ENCODE assay signal across 8 cellular contexts in genomic region chr12:38138225-38139221, GRCh38.
DNase-seq lines count a peak whose midpoint lies in the region; ATAC-seq and TF ChIP-seq lines count a peak whose summit lies in the region.

No MANE protein-coding gene starts in this region.

- H3K27me3 ChIP-seq in dorsolateral prefrontal cortex = peaks cover 0 to 18% (median 0%) of the 10 kb centered on the region in 45 donors
- H3K27me3 ChIP-seq in lower lobe of right lung (ENCODE audit: low read depth) = no peaks in the 10 kb centered on the region

- no peaks in the 10 kb centered on the region for H3K9me3 ChIP-seq in lower lobe of right lung

- H3K4me3 ChIP-seq in dorsolateral prefrontal cortex = peak overlapping the region; percentile 16 to 77 (median 55)
- H3K4me3 ChIP-seq in lower lobe of right lung = peak overlapping the region; percentile 52

- POLR2A ChIA-PET in activated CD4-positive, alpha-beta T cell treated with anti-CD3 and anti-CD28 coated beads, Interleukin-2, amount 10 ng/mL, durations not matched to agents 7 days and 5 days (lab: Charles Lee) = no interaction called here

- intact Hi-C loops in dorsolateral prefrontal cortex (cut with DNase I) (loop anchor here (2.0 to 10.0 kb wide), 4 partner anchors 178 to 1136 kb away; partner anchors contain the start of gene ALG10B (in 1 of the 2)), lower lobe of right lung (cut with DNase I) (no loop called here)

- H3K36me3 Mint-ChIP-seq in activated CD4-positive, alpha-beta T cell treated with anti-CD3 and anti-CD28 coated beads, Interleukin-2, amount 10 ng/mL, durations not matched to agents 7 days and 5 days (ENCODE audit: low read depth) = no peaks in the 10 kb centered on the region

- H3K4me1 ChIP-seq in lower lobe of right lung = peaks cover 12% of the 10 kb centered on the region

- TF ChIP-seq CTCF in dorsolateral prefrontal cortex (IDR thresholded peaks at IDR 0.05 in 54 of 56, conservative IDR thresholded peaks at IDR 0.05 in 2 of 56; ENCODE audit: low read depth in 1 of 56, partially characterized antibody in 56 of 56) (peak; percentile 92 to 100 (median 98)), lower lobe of right lung (IDR thresholded peaks at IDR 0.05) (peak; percentile 97)

- peaks cover 4% of the 10 kb centered on the region for H3K27me3 Mint-ChIP-seq in activated CD4-positive, alpha-beta T cell treated with anti-CD3 and anti-CD28 coated beads, Interleukin-2, amount 10 ng/mL, durations not matched to agents 7 days and 5 days

- no peaks in the 10 kb centered on the region for H3K36me3 ChIP-seq in lower lobe of right lung

- H3K4me1 Mint-ChIP-seq in activated CD4-positive, alpha-beta T cell treated with anti-CD3 and anti-CD28 coated beads, Interleukin-2, amount 10 ng/mL, durations not matched to agents 7 days and 5 days = peaks cover 8% of the 10 kb centered on the region

- CTCF ChIA-PET in activated CD4-positive, alpha-beta T cell treated with anti-CD3 and anti-CD28 coated beads, Interleukin-2, amount 10 ng/mL, durations not matched to agents 7 days and 5 days (lab: Charles Lee) = interaction anchor here (0.6 to 1.1 kb wide), 3 partner anchors 10 to 207 kb away, joined by 3 to 4 read pairs (median 4); partner anchors contain the start of gene ALG10B

- H3K9me3 Mint-ChIP-seq in activated CD4-positive, alpha-beta T cell treated with anti-CD3 and anti-CD28 coated beads, Interleukin-2, amount 10 ng/mL, durations not matched to agents 7 days and 5 days = no peaks in the 10 kb centered on the region

- H3K4me3 Mint-ChIP-seq in activated CD4-positive, alpha-beta T cell treated with anti-CD3 and anti-CD28 coated beads, Interleukin-2, amount 10 ng/mL, durations not matched to agents 7 days and 5 days = peak overlapping the region; percentile 69

- peak; percentile 2 for DNase-seq in NK-92 treated with Interleukin-12 subunit alpha and Interleukin-12 subunit beta, amount 100 ng/mL, for 24 hours (lab: John Stamatoyannopoulos, UW)
- DNase-seq in NK-92 (lab: John Stamatoyannopoulos, UW; ENCODE audit: unreplicated experiment) = no peak
- DNase-seq in NCI-H2227 (lab: John Stamatoyannopoulos, UW; ENCODE audit: unreplicated experiment) = peak; percentile 66
- DNase-seq in activated CD4-positive, alpha-beta T cell treated with anti-CD3 and anti-CD28 coated beads, Interleukin-2, amount 10 ng/mL, durations not matched to agents 7 days and 5 days = peak; percentile 60
- DNase-seq in dorsolateral prefrontal cortex = peak in 6 of 10 donors; percentile 54 to 90 (median 70)
- no peak for DNase-seq in lower lobe of right lung
- DNase-seq in stimulated activated CD4-positive, alpha-beta T cell treated with anti-CD3 and anti-CD28 coated beads, TNF-alpha, amount 100 ng/mL, for 1 hour (ENCODE audit: low read depth in 3 of 3, low spot score in 1 of 3) = peak in 2 of 3 donors; percentile 36

- peak overlapping the region in 6 of 59 donors; percentile 1 to 43 (median 26) for H3K27ac ChIP-seq in dorsolateral prefrontal cortex
- no peak overlapping the region for H3K27ac ChIP-seq in lower lobe of right lung

- no peak overlapping the region for H3K27ac Mint-ChIP-seq in activated CD4-positive, alpha-beta T cell treated with anti-CD3 and anti-CD28 coated beads, Interleukin-2, amount 10 ng/mL, durations not matched to agents 7 days and 5 days

- ATAC-seq in HG02885 (IDR thresholded peaks at IDR 0.05; ENCODE audit: poor library complexity, unreplicated experiment) (peak; percentile 80), lower lobe of right lung (peak; percentile 88 to 89)

Comparison
In these comparisons a context has a peak if more than half of its experiments do, and no peak if none do; other contexts are left out.
1. DNase-seq: peak in NK-92 treated with Interleukin-12 subunit alpha and Interleukin-12 subunit beta, amount 100 ng/mL, for 24 hours (single experiment), NCI-H2227 (single experiment), activated CD4-positive, alpha-beta T cell treated with anti-CD3 and anti-CD28 coated beads, Interleukin-2, amount 10 ng/mL, durations not matched to agents 7 days and 5 days (single experiment), dorsolateral prefrontal cortex (6 of 10) and stimulated activated CD4-positive, alpha-beta T cell treated with anti-CD3 and anti-CD28 coated beads, TNF-alpha, amount 100 ng/mL, for 1 hour (2 of 3); none in NK-92 (single experiment) and lower lobe of right lung (single experiment).